In genomic region chr1:35768350-35769187, GRCh38 we compare ENCODE assay signal across 8 cellular contexts. TPM values are rescaled to one million over a fixed set of nuclear protein-coding genes. Genes with fewer than 3 reads are reported as not detected.
DNase-seq lines count a peak whose midpoint lies in the region; ATAC-seq, FAIRE-seq and TF ChIP-seq lines count a peak whose summit lies in the region.

No MANE protein-coding gene starts in this region.

- peak overlapping the region; percentile 72 for H3K4me2 ChIP-seq in KMS-11

- H3K4me3 Mint-ChIP-seq in CD8-positive, alpha-beta memory T cell, result peak overlapping the region; percentile 84 to 97 (median 88)

- peaks cover 6% of the 10 kb centered on the region for H3K4me1 ChIP-seq in CD8-positive, alpha-beta memory T cell (ENCODE audit: insufficient read depth, low read length)
- peaks cover 13% of the 10 kb centered on the region for H3K4me1 ChIP-seq in KMS-11 (ENCODE audit: low read depth, poor library complexity, severe bottlenecking)
- H3K4me1 ChIP-seq in mesodermal cell (ENCODE audit: control insufficient read depth, insufficient read depth, low read length, poor library complexity, severe bottlenecking), result peaks cover 5% of the 10 kb centered on the region

- no peak for FAIRE-seq in urothelium cell line (lab: Jason Lieb, UNC)

- H4K20me1 ChIP-seq in KMS-11 (ENCODE audit: insufficient read depth), result no peaks in the 10 kb centered on the region

- no peaks in the 10 kb centered on the region for H3K36me3 ChIP-seq in CD8-positive, alpha-beta memory T cell (ENCODE audit: insufficient read depth, low read length)
- no peaks in the 10 kb centered on the region for H3K36me3 ChIP-seq in KMS-11 (ENCODE audit: insufficient read depth)
- no peaks in the 10 kb centered on the region for H3K36me3 ChIP-seq in brain microvascular endothelial cell (replicated peaks)
- peaks cover 10% of the 10 kb centered on the region for H3K36me3 ChIP-seq in mesodermal cell (ENCODE audit: control insufficient read depth, insufficient read depth, low read length)

- peaks cover 25% of the 10 kb centered on the region; the same call in 1 of the 2 replicates for H3K79me2 ChIP-seq in KMS-11 (ENCODE audit: insufficient read depth, low read depth)

- H3K27me3 ChIP-seq in CD8-positive, alpha-beta memory T cell (ENCODE audit: insufficient read depth, low read length, poor library complexity, severe bottlenecking), result no peaks in the 10 kb centered on the region
- H3K27me3 ChIP-seq in KMS-11 (ENCODE audit: insufficient read depth, low read depth) (no peaks in the 10 kb centered on the region), brain microvascular endothelial cell (replicated peaks) (no peaks in the 10 kb centered on the region)

- 41 to 60% methylated on average over 2 to 4 of the region's 19 CpGs for WGBS in mesodermal cell (ENCODE audit: insufficient coverage in 2 of 2), 2 experiments

- TF ChIP-seq CTCF in KMS-11 (conservative IDR thresholded peaks at IDR 0.05; ENCODE audit: low read depth, low read length) (no peak), brain microvascular endothelial cell (IDR thresholded peaks at IDR 0.05; ENCODE audit: low read depth, low read length, missing control alignments) (no peak)

- POLR2A ChIA-PET in CD8-positive, alpha-beta memory T cell (lab: Charles Lee), result interaction anchor here (1.2 to 1.7 kb wide), 4 partner anchors 11 to 576 kb away, joined by 3 to 6 read pairs (median 4); partner anchors contain the start of gene SFPQ

- peak overlapping the region; percentile 80 for H3K9ac ChIP-seq in KMS-11

- peak overlapping the region; percentile 81 for H3K27ac ChIP-seq in CD8-positive, alpha-beta memory T cell (ENCODE audit: low read depth, low read length)
- H3K27ac ChIP-seq in KMS-11, result peak overlapping the region; percentile 69
- H3K27ac ChIP-seq in brain microvascular endothelial cell, result peak overlapping the region; percentile 64
- H3K27ac ChIP-seq in mesodermal cell (ENCODE audit: low read depth, low read length, severe bottlenecking), result peak overlapping the region; percentile 81

- H3K27ac Mint-ChIP-seq in CD8-positive, alpha-beta memory T cell, result peak overlapping the region; percentile 47 to 98 (median 80)

- H3K36me3 Mint-ChIP-seq in CD8-positive, alpha-beta memory T cell, result peaks cover 0 to 2% (median 0%) of the 10 kb centered on the region in 3 donors

- CTCF ChIA-PET in CD8-positive, alpha-beta memory T cell (lab: Charles Lee), result interaction anchor here (1.0 to 3.3 kb wide), 10 partner anchors 11 to 783 kb away, joined by 3 to 18 read pairs (median 4); no protein-coding TSS in a partner anchor

- no peaks in the 10 kb centered on the region for H3K9me3 Mint-ChIP-seq in CD8-positive, alpha-beta memory T cell

- no peaks in the 10 kb centered on the region for H3K9me3 ChIP-seq in CD8-positive, alpha-beta memory T cell (ENCODE audit: low read length)
- no peaks in the 10 kb centered on the region for H3K9me3 ChIP-seq in mesodermal cell (ENCODE audit: control insufficient read depth, low read length)

- DNase-seq in CD8-positive, alpha-beta memory T cell, result no peak
- no peak for DNase-seq in brain microvascular endothelial cell
- DNase-seq in urothelium cell line (ENCODE audit: low spot score), result no peak
- no peak for DNase-seq in OCI-M2 (lab: John Stamatoyannopoulos, UW; ENCODE audit: unreplicated experiment)

- no peaks in the 10 kb centered on the region for H3K27me3 Mint-ChIP-seq in CD8-positive, alpha-beta memory T cell

- no peak for ATAC-seq in GM21447 (IDR thresholded peaks at IDR 0.05; ENCODE audit: unreplicated experiment)
- no peak for ATAC-seq in HG03432 (IDR thresholded peaks at IDR 0.05; ENCODE audit: unreplicated experiment)

- H3K4me1 Mint-ChIP-seq in CD8-positive, alpha-beta memory T cell, result peaks cover 7 to 22% (median 17%) of the 10 kb centered on the region in 3 donors

- peak overlapping the region; percentile 87 for H3K4me3 ChIP-seq in CD8-positive, alpha-beta memory T cell (ENCODE audit: low read length)
- H3K4me3 ChIP-seq in KMS-11 (IDR thresholded peaks at IDR 0.05; ENCODE audit: insufficient read depth, low read depth, low read length) (peak overlapping the region; percentile 97), brain microvascular endothelial cell (ENCODE audit: low read depth, low read length) (peak overlapping the region; percentile 83), mesodermal cell (ENCODE audit: extremely low read depth, insufficient read depth, low read length, poor library complexity, severe bottlenecking) (peak overlapping the region; percentile 86)

- in situ Hi-C loops in brain microvascular endothelial cell (cut with HindIII; ENCODE audit: low pct_ligation_motif_present, low sequenced_read_pairs), result no loop called here

- peak overlapping the region; percentile 84 for H2AFZ ChIP-seq in KMS-11 (ENCODE audit: low read depth)

RNA-seq across cellular contexts. Expression of gene CLSPN, which starts 1.2 kb away (rescaled TPM):
- 10 to 100 TPM; 83.5 to 84.8 TPM for total RNA-seq in CD8-positive, alpha-beta memory T cell
- 0.09 TPM for polyA plus RNA-seq in CD8-positive, alpha-beta memory T cell
- 17.3 TPM for polyA plus RNA-seq in mesodermal cell (2013, experiment 1 of 2)
- polyA plus RNA-seq in mesodermal cell (2013, experiment 2 of 2), result 14.5 TPM

RNA-seq across cellular contexts. Expression of gene AGO4, which starts 39.2 kb away (rescaled TPM):
- 1 to 10 TPM; 8.3 to 9.1 TPM for total RNA-seq in CD8-positive, alpha-beta memory T cell
- 14.6 TPM for polyA plus RNA-seq in CD8-positive, alpha-beta memory T cell
- polyA plus RNA-seq in mesodermal cell (2013, experiment 1 of 2), result 23.1 TPM
- 17.4 TPM for polyA plus RNA-seq in mesodermal cell (2013, experiment 2 of 2)

RNA-seq across cellular contexts. Expression of gene C1orf216, which starts 49.9 kb away (rescaled TPM):
- total RNA-seq in CD8-positive, alpha-beta memory T cell, result 10 to 100 TPM; 20.6 to 21.8 TPM
- polyA plus RNA-seq in CD8-positive, alpha-beta memory T cell, result 15.3 TPM
- 7.2 TPM for polyA plus RNA-seq in mesodermal cell (2013, experiment 1 of 2)
- 6.5 TPM for polyA plus RNA-seq in mesodermal cell (2013, experiment 2 of 2)
